ENCODE assay signal across 11 cellular contexts in the genomic region with DNA sequence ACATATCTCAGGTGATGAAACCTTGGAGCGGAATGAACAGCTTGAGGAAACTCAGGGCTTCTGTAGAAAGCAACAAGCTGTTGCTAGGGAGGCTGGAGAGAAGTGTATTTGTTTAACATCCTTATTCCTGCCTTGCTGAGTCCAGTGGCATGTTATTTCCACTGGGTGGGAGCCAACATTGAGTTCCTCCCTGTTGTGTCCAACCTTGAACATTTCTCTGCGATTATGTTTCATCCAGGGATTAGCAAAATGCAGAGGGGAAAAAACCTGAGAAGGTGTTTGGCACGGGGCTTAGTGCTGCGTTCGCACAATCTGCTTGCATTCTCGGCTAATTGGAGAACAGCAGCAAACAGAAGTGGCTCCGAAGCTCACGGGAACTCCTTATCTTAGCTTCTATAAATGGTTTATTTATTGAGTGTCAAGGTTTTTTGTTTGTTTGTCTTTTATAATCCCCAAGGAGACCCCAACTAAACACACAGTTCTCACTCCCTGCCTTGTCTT.
DNase-seq lines count a peak whose midpoint lies in the region; ATAC-seq and TF ChIP-seq lines count a peak whose summit lies in the region.
"Had no signal": no experiment of that assay in that cellular context is flagged by ENCODE, and none has a peak within 500 bp of the region (broad histone marks: within the 10 kb centered on the region; RNA-seq: fewer than 3 reads in every experiment).

No MANE protein-coding gene starts in this region.

- H3K4me1 ChIP-seq in parathyroid adenoma: peaks cover 10% of the 10 kb centered on the region

- no peak for ATAC-seq in HG03378 (IDR thresholded peaks at IDR 0.05; ENCODE audit: unreplicated experiment)

- no peaks in the 10 kb centered on the region for H3K9me3 ChIP-seq in parathyroid adenoma (ENCODE audit: control insufficient read depth, low read length)

- no peaks in the 10 kb centered on the region for H3K4me1 Mint-ChIP-seq in activated naive CD4-positive, alpha-beta T cell treated with anti-CD3 and anti-CD28 coated beads for 36 hours (ENCODE audit: low read depth)

- H3K4me3 ChIP-seq in fibroblast of the aortic adventitia (ENCODE audit: low read depth, low read length): no peak overlapping the region
- peak overlapping the region; percentile 4 for H3K4me3 ChIP-seq in parathyroid adenoma (ENCODE audit: low read depth, low read length)

- peak overlapping the region; percentile 30 for H3K27ac ChIP-seq in parathyroid adenoma

- H3K27me3 Mint-ChIP-seq in activated naive CD4-positive, alpha-beta T cell treated with anti-CD3 and anti-CD28 coated beads for 36 hours (ENCODE audit: low read depth): peaks cover 2% of the 10 kb centered on the region

- H3K9me3 Mint-ChIP-seq in activated naive CD4-positive, alpha-beta T cell treated with anti-CD3 and anti-CD28 coated beads for 36 hours: no peaks in the 10 kb centered on the region

- H2AFZ ChIP-seq in parathyroid adenoma: peak overlapping the region; percentile 26

- no peaks in the 10 kb centered on the region for H3K36me3 ChIP-seq in parathyroid adenoma (ENCODE audit: control insufficient read depth, insufficient read depth, low read length)

- CTCF ChIA-PET in activated naive CD4-positive, alpha-beta T cell treated with anti-CD3 and anti-CD28 coated beads for 36 hours (lab: Charles Lee): interaction anchor here (0.6 kb wide), 2 partner anchors 18 to 28 kb away, joined by 3 to 6 read pairs; no protein-coding TSS in a partner anchor

- H3K27me3 ChIP-seq in parathyroid adenoma (ENCODE audit: control insufficient read depth, insufficient read depth, low read length): no peaks in the 10 kb centered on the region

- DNase-seq in EH (ENCODE audit: low read depth): peak; percentile 63
- DNase-seq in NCI-H82 (lab: John Stamatoyannopoulos, UW): peak; percentile 94
- DNase-seq in fibroblast of the aortic adventitia (ENCODE audit: low read depth): peak; percentile 63
- DNase-seq in RKO (ENCODE audit: low spot score): no peak
- no peak for DNase-seq in NOMO-1 treated with DMSO at 0.1 percent for 48 hours (lab: John Stamatoyannopoulos, UW; ENCODE audit: unreplicated experiment)
- DNase-seq in activated naive CD4-positive, alpha-beta T cell treated with anti-CD3 and anti-CD28 coated beads for 36 hours: no peak
- DNase-seq: activated CD8-positive, alpha-beta memory T cell treated with anti-CD3 and anti-CD28 coated beads, Interleukin-2, amount 50 U/mL, for 4 hours; GF-D8; MM.1S had no signal

- intact Hi-C loops in activated naive CD4-positive, alpha-beta T cell treated with anti-CD3 and anti-CD28 coated beads for 36 hours (cut with micrococcal nuclease): no loop called here

- no peaks in the 10 kb centered on the region for H3K79me2 ChIP-seq in parathyroid adenoma

- no peak for TF ChIP-seq CTCF in fibroblast of the aortic adventitia (IDR thresholded peaks at IDR 0.05; ENCODE audit: insufficient read depth, low read length)
- no peak for TF ChIP-seq CTCF in parathyroid adenoma (IDR thresholded peaks at IDR 0.05)

- no peak overlapping the region for H3K4me3 Mint-ChIP-seq in activated naive CD4-positive, alpha-beta T cell treated with anti-CD3 and anti-CD28 coated beads for 36 hours

- H3K9ac ChIP-seq in parathyroid adenoma: no peak overlapping the region

- peak overlapping the region; percentile 16 for H3K4me2 ChIP-seq in parathyroid adenoma (ENCODE audit: low read length)

- H3K36me3 Mint-ChIP-seq in activated naive CD4-positive, alpha-beta T cell treated with anti-CD3 and anti-CD28 coated beads for 36 hours (ENCODE audit: low read depth): no peaks in the 10 kb centered on the region

- no peak overlapping the region for H3K27ac Mint-ChIP-seq in activated naive CD4-positive, alpha-beta T cell treated with anti-CD3 and anti-CD28 coated beads for 36 hours

Comparison
In these comparisons a context has a peak if more than half of its experiments do, and no peak if none do; other contexts are left out.
1. DNase-seq: peak in EH (single experiment), NCI-H82 (single experiment) and fibroblast of the aortic adventitia (single experiment); none in RKO (single experiment), NOMO-1 treated with DMSO at 0.1 percent for 48 hours (single experiment) and activated naive CD4-positive, alpha-beta T cell treated with anti-CD3 and anti-CD28 coated beads for 36 hours (single experiment).